Comparison of ENCODE assay signal across 16 cellular contexts in genomic region chr19:58294743-58295374, GRCh38. TPM values are rescaled to one million over a fixed set of nuclear protein-coding genes. Genes with fewer than 3 reads are reported as not detected.
A peak's percentile ranks its signal among the peaks of the same experiment; 100 is the strongest.
DNase-seq lines count a peak whose midpoint lies in the region; ATAC-seq, FAIRE-seq and TF ChIP-seq lines count a peak whose summit lies in the region.
"Had no signal": no experiment of that assay in that cellular context is flagged by ENCODE, and none has a peak within 500 bp of the region (broad histone marks: within the 10 kb centered on the region; RNA-seq: fewer than 3 reads in every experiment).

No MANE protein-coding gene starts in this region.

- TF ChIP-seq CTCF in A549 (IDR thresholded peaks at IDR 0.05) (no peak), astrocyte (IDR thresholded peaks at IDR 0.05; ENCODE audit: insufficient read depth, low read depth, low read length) (no peak)

- H2AFZ ChIP-seq in astrocyte (ENCODE audit: low read depth, low read length), result no peak overlapping the region
- H2AFZ ChIP-seq: GM23338 had no signal

- no peak for TF ChIP-seq POLR2A in A549 (IDR thresholded peaks at IDR 0.05; ENCODE audit: low read length)

- ATAC-seq in A549 (peak in 1 of 2 experiments; percentile 28; a peak in 3 of 6 replicates), GM18858 (IDR thresholded peaks at IDR 0.05; ENCODE audit: unreplicated experiment) (no peak)
- ATAC-seq: GM23338, HepG2 had no signal

- peak in 1 of 2 experiments; percentile 48 for DNase-seq in A549 (ENCODE audit: low read depth in 1 of 2, low spot score in 1 of 2)
- DNase-seq in astrocyte (ENCODE audit: low read depth), result no peak
- DNase-seq in mesenteric fat pad (ENCODE audit: low spot score), result peak; percentile 84
- no peak for DNase-seq in NCI-H128 (lab: John Stamatoyannopoulos, UW; ENCODE audit: unreplicated experiment)
- no peak for DNase-seq in UCSD-AML1 (lab: John Stamatoyannopoulos, UW; ENCODE audit: unreplicated experiment)
- DNase-seq: CD4-positive, CD25-positive, alpha-beta regulatory T cell; DMS53; GF-D8; H9; HFFc6 had no signal

- H3K27me3 ChIP-seq in BLaER1 (no peaks in the 10 kb centered on the region), astrocyte (ENCODE audit: insufficient read depth, low read length) (no peaks in the 10 kb centered on the region)

- no peaks in the 10 kb centered on the region for H3K4me1 ChIP-seq in A549
- no peaks in the 10 kb centered on the region for H3K4me1 ChIP-seq in BLaER1
- no peaks in the 10 kb centered on the region for H3K4me1 ChIP-seq in astrocyte (ENCODE audit: insufficient read depth, low read length)

- CTCF ChIA-PET in A549 (lab: Yijun Ruan, JAX), result no interaction called here

- WGBS in A549 (ENCODE audit: missing lambda C conversion rate), result 94% methylated on average over 22 of the region's 22 CpGs

- TF ChIP-seq EP300 in A549 (IDR thresholded peaks at IDR 0.05), result no peak

- TF ChIP-seq RAD21 in A549 (conservative IDR thresholded peaks at IDR 0.05 in 1 of 2, IDR thresholded peaks at IDR 0.05 in 1 of 2), result no peak

- no peak overlapping the region for H3K27ac Mint-ChIP-seq in astrocyte (ENCODE audit: unreplicated experiment)
- H3K27ac Mint-ChIP-seq: CD4-positive, CD25-positive, alpha-beta regulatory T cell; GM23338; H9; HFFc6 had no signal

- peaks cover 2% of the 10 kb centered on the region for H3K4me1 Mint-ChIP-seq in astrocyte (ENCODE audit: low read depth, unreplicated experiment)
- H3K4me1 Mint-ChIP-seq: GM23338, H9 had no signal

- no peak overlapping the region for H3K27ac ChIP-seq in A549
- H3K27ac ChIP-seq in BLaER1, result no peak overlapping the region
- H3K27ac ChIP-seq in astrocyte (ENCODE audit: low read depth, low read length), result no peak overlapping the region

- H3K4me3 ChIP-seq in A549 (no peak overlapping the region), BLaER1 (peak overlapping the region; percentile 33), astrocyte (ENCODE audit: insufficient read depth, low read depth, low read length) (no peak overlapping the region)
- H3K4me3 ChIP-seq: GM23338 had no signal

- peaks cover 100% of the 10 kb centered on the region for H3K36me3 ChIP-seq in BLaER1
- H3K36me3 ChIP-seq in astrocyte (ENCODE audit: insufficient read depth, low read length), result peaks cover 39% of the 10 kb centered on the region

- H3K79me2 ChIP-seq in astrocyte (ENCODE audit: insufficient read depth, low read length), result peaks cover 38% of the 10 kb centered on the region

- H3K4me2 ChIP-seq in A549 (no peak overlapping the region), BLaER1 (no peak overlapping the region), astrocyte (ENCODE audit: low read length) (no peak overlapping the region)
- H3K4me2 ChIP-seq: GM23338 had no signal

- peaks cover 86% of the 10 kb centered on the region for H3K36me3 Mint-ChIP-seq in astrocyte (ENCODE audit: low read depth, unreplicated experiment)

- POLR2A ChIA-PET in A549 (lab: Yijun Ruan, JAX), result no interaction called here

- no peak overlapping the region for H3K9ac ChIP-seq in BLaER1
- H3K9ac ChIP-seq in astrocyte (ENCODE audit: low read length), result no peak overlapping the region

- H4K20me1 ChIP-seq in BLaER1 (peaks cover 32% of the 10 kb centered on the region), astrocyte (ENCODE audit: insufficient read depth, low read length) (peaks cover 12% of the 10 kb centered on the region)

- peaks cover 34% of the 10 kb centered on the region for H3K9me3 Mint-ChIP-seq in astrocyte (ENCODE audit: unreplicated experiment)

- H3K27me3 Mint-ChIP-seq in astrocyte (ENCODE audit: low read depth, unreplicated experiment), result no peaks in the 10 kb centered on the region
- H3K27me3 Mint-ChIP-seq: CD4-positive, CD25-positive, alpha-beta regulatory T cell had no signal

- H3K9me3 ChIP-seq in A549 (peaks cover 98% of the 10 kb centered on the region), BLaER1 (peaks cover 83% of the 10 kb centered on the region), astrocyte (ENCODE audit: insufficient read depth, low read depth, low read length) (peaks cover 51% of the 10 kb centered on the region)

- FAIRE-seq in A549 (lab: Jason Lieb, UNC) (no peak), astrocyte (lab: Jason Lieb, UNC) (no peak)
- FAIRE-seq: A204.1, HepG2, HTR-8/SVneo had no signal

- peak overlapping the region; percentile 20 for H3K4me3 Mint-ChIP-seq in astrocyte (ENCODE audit: unreplicated experiment)
- H3K4me3 Mint-ChIP-seq: CD4-positive, CD25-positive, alpha-beta regulatory T cell; GM23338; H9; HFFc6 had no signal

TF ChIP-seq in A549, 52 proteins besides CTCF, POLR2A, EP300 and RAD21:
- TF ChIP-seq CHD4 (IDR thresholded peaks at IDR 0.05; ENCODE audit: borderline replicate concordance), result no peak
- peak; percentile 10; the same call in 1 of the 2 replicates for TF ChIP-seq GATA3 (IDR thresholded peaks at IDR 0.05; ENCODE audit: borderline replicate concordance)

RNA-seq across cellular contexts. Expression of gene ERVK3-1, which starts 10.3 kb away (rescaled TPM):
- 112 and 142 TPM in 2 replicates for polyA plus RNA-seq in A549 (2011; rRNA removed)
- polyA plus RNA-seq in A549 (2012; cell fraction: cytosol; rRNA removed), result 68.7 and 76.9 TPM in 2 replicates
- polyA plus RNA-seq in A549 (2012; cell fraction: nucleus; rRNA removed), result 90.0 and 131 TPM in 2 replicates
- polyA plus RNA-seq in A549 (2017; fragmentation: RNase III; extraction: RNeasy Plus Mini Kit Qiagen cat#74134 plus additional on column Dnase treatment), result 104 to 126 TPM (median 109 TPM) in 3 replicates
- polyA minus RNA-seq in A549 (2011; rRNA and poly(A)+ RNA removed), result 53.7 and 56.4 TPM in 2 replicates
- 34.6 and 40.9 TPM in 2 replicates for total RNA-seq in astrocyte
- total RNA-seq in mesenteric fat pad, result 30.6 TPM

RNA-seq across cellular contexts. Expression of gene ZNF8, which starts 16.1 kb away (rescaled TPM):
- polyA plus RNA-seq in A549 (2011; rRNA removed) (4.0 and 5.6 TPM in 2 replicates), A549 (2017; fragmentation: RNase III; extraction: RNeasy Plus Mini Kit Qiagen cat#74134 plus additional on column Dnase treatment) (2.0 to 2.3 TPM (median 2.3 TPM) in 3 replicates)
- 1.2 and 1.8 TPM in 2 replicates for polyA plus RNA-seq in A549 (2012; cell fraction: cytosol; rRNA removed)
- 4.2 and 6.8 TPM in 2 replicates for polyA plus RNA-seq in A549 (2012; cell fraction: nucleus; rRNA removed)
- polyA minus RNA-seq in A549 (2011; rRNA and poly(A)+ RNA removed), result 15.5 and 16.9 TPM in 2 replicates
- total RNA-seq in astrocyte (10.0 and 10.4 TPM in 2 replicates), mesenteric fat pad (5.1 TPM)

RNA-seq across cellular contexts. Expression of gene ZSCAN22, which starts 31.9 kb away (rescaled TPM):
- polyA plus RNA-seq in A549 (2011; rRNA removed) (4.4 and 5.3 TPM in 2 replicates), A549 (2017; fragmentation: RNase III; extraction: RNeasy Plus Mini Kit Qiagen cat#74134 plus additional on column Dnase treatment) (2.0 to 2.2 TPM (median 2.0 TPM) in 3 replicates)
- polyA plus RNA-seq in A549 (2012; cell fraction: cytosol; rRNA removed), result 2.1 and 2.5 TPM in 2 replicates
- polyA plus RNA-seq in A549 (2012; cell fraction: nucleus; rRNA removed), result 3.0 and 3.6 TPM in 2 replicates
- polyA minus RNA-seq in A549 (2011; rRNA and poly(A)+ RNA removed), result 12.4 and 12.9 TPM in 2 replicates
- total RNA-seq in astrocyte (2.7 and 3.1 TPM in 2 replicates), mesenteric fat pad (2.5 TPM)

RNA-seq across cellular contexts. Expression of gene A1BG, which starts 58.4 kb away (rescaled TPM):
- polyA plus RNA-seq in A549 (2011; rRNA removed) (1.5 and 2.5 TPM in 2 replicates), A549 (2017; fragmentation: RNase III; extraction: RNeasy Plus Mini Kit Qiagen cat#74134 plus additional on column Dnase treatment) (9.3 to 11.1 TPM (median 9.5 TPM) in 3 replicates)
- polyA plus RNA-seq in A549 (2012; cell fraction: cytosol; rRNA removed), result 10.7 and 15.5 TPM in 2 replicates
- polyA plus RNA-seq in A549 (2012; cell fraction: nucleus; rRNA removed), result 12.5 and 14.9 TPM in 2 replicates
- 0.15 and 1.0 TPM in 2 replicates for polyA minus RNA-seq in A549 (2011; rRNA and poly(A)+ RNA removed)
- total RNA-seq in astrocyte (32.3 and 35.9 TPM in 2 replicates), mesenteric fat pad (8.4 TPM)
